ENCODE assay signal across 8 cellular contexts in the genomic region with DNA sequence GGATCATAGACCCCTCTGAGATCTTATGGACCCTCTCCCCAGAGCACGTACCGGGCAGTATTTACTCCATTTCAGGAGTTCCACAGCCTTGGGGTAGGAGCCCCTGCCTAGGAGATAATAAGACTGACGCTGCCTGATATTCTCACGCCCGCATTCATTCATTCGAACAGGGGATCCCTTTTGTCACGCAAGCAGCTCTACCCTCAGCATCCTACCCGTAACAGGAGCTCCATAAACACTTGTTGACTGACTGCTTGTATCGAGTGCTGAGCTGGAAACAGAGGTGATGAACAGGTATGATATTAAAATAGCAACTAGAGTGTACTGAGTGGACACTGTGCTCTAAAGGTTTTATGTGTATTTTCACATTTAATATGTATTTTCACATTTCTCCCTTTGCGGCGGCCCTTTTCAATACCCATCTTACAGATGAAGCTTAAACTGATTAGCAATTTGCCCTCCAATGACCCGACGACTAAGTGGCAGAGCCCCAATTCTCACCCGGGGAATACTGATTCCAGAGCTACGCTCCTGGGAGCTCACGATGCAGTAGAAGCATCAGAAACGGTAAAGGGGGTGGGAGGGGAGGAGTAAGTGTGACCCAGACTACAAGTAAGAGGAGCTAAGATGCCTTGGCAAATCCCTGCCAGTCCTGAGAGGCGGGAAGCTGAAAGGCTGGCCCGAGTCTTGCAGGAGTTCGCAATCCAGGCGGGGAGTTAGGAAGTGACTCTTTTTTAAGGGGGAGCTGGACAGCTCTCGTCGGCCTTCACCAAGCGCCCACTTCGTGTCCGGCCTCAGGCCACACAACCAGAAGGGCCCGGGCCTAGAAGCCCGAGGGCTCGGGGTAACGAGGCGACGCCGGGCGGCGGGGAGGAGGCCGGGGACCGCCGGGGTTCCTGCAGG. TPM values are rescaled to one million over a fixed set of nuclear protein-coding genes. Genes with fewer than 3 reads are reported as not detected.
DNase-seq lines count a peak whose midpoint lies in the region; ATAC-seq and TF ChIP-seq lines count a peak whose summit lies in the region.

No MANE protein-coding gene starts in this region.

- peak overlapping the region; percentile 86 to 96 (median 93) for H3K4me3 Mint-ChIP-seq in immature natural killer cell

- H3K27me3 Mint-ChIP-seq in immature natural killer cell (ENCODE audit: low read depth in 3 of 3) = peaks cover 2 to 11% (median 3%) of the 10 kb centered on the region in 3 donors

- H3K36me3 ChIP-seq in HUES48 (ENCODE audit: control insufficient read depth, insufficient read depth, low read length) (peaks cover 5% of the 10 kb centered on the region), skeletal muscle satellite cell (ENCODE audit: insufficient read depth, low read length) (no peaks in the 10 kb centered on the region)

- peak overlapping the region; percentile 83 to 100 (median 94) for H3K27ac Mint-ChIP-seq in immature natural killer cell

- H3K4me2 ChIP-seq in skeletal muscle satellite cell (ENCODE audit: low read length) = peak overlapping the region; percentile 89

- H3K4me1 Mint-ChIP-seq in immature natural killer cell = peaks cover 21 to 35% of the 10 kb centered on the region in 2 donors

- 0 out of 2 replicates have a peak, but pooled peaks cover 2% of the 10 kb centered on the region for H3K9me3 ChIP-seq in HUES48 (ENCODE audit: control insufficient read depth, insufficient read depth, low read length)
- no peaks in the 10 kb centered on the region for H3K9me3 ChIP-seq in skeletal muscle satellite cell (replicated peaks; ENCODE audit: low read length)

- DNase-seq in EL = peak; percentile 79
- peak in 50 of 61 donors; percentile 1 to 80 (median 47) for DNase-seq in caudate nucleus (lab: John Stamatoyannopoulos, UW)
- no peak for DNase-seq in immature natural killer cell

- H3K9ac ChIP-seq in HUES48 (ENCODE audit: low read depth, low read length) = peak overlapping the region; percentile 71
- peak overlapping the region; percentile 95 for H3K9ac ChIP-seq in skeletal muscle satellite cell (ENCODE audit: low read depth, low read length)

- H3K27ac ChIP-seq in HUES48 (ENCODE audit: low read depth, low read length) (peak overlapping the region; percentile 96), caudate nucleus (ENCODE audit: low read depth, low read length) (peak overlapping the region; percentile 99)

- H3K4me1 ChIP-seq in HUES48 (ENCODE audit: control insufficient read depth, insufficient read depth, low read length) (peaks cover 14% of the 10 kb centered on the region), skeletal muscle satellite cell (ENCODE audit: control insufficient read depth, insufficient read depth, low read length) (peaks cover 20% of the 10 kb centered on the region)

- no peaks in the 10 kb centered on the region for H3K36me3 Mint-ChIP-seq in immature natural killer cell

- ATAC-seq in GM21526 (IDR thresholded peaks at IDR 0.05; ENCODE audit: low FRiP score, unreplicated experiment) (peak; percentile 5), SK-N-SH treated with all-trans-retinoic acid at 6 μM for 48 hours (peak; percentile 67)
- no peak for ATAC-seq in activated CD4-positive, CD25-positive, alpha-beta regulatory T cell treated with anti-CD3 and anti-CD28 coated beads, Interleukin-2, amount 50 U/mL, for 24 hours

- no peaks in the 10 kb centered on the region for H3K9me3 Mint-ChIP-seq in immature natural killer cell

- peak overlapping the region; percentile 90 for H3K4me3 ChIP-seq in HUES48 (ENCODE audit: low read depth, low read length)
- peak overlapping the region; percentile 74 for H3K4me3 ChIP-seq in skeletal muscle satellite cell (ENCODE audit: low read length)

- H3K27me3 ChIP-seq in HUES48 (ENCODE audit: control insufficient read depth, insufficient read depth, low read length) = peaks cover 6% of the 10 kb centered on the region; the same call in 1 of the 2 replicates
- no peaks in the 10 kb centered on the region for H3K27me3 ChIP-seq in skeletal muscle satellite cell (ENCODE audit: control insufficient read depth, insufficient read depth, low read length)

TF ChIP-seq in SK-N-SH treated with all-trans-retinoic acid at 6 μM for 48 hours, 23 proteins besides CTCF, POLR2A, EP300 and RAD21:
- TF ChIP-seq CREB5 (CRISPR knock-in tag; IDR thresholded peaks at IDR 0.05; ENCODE audit: low read depth) = no peak
- no peak for TF ChIP-seq TOX (CRISPR knock-in tag; IDR thresholded peaks at IDR 0.05; ENCODE audit: borderline replicate concordance)
- TF ChIP-seq ZNF70 (CRISPR knock-in tag; IDR thresholded peaks at IDR 0.05) = no peak
- TF ChIP-seq PATZ1 (CRISPR knock-in tag; IDR thresholded peaks at IDR 0.05; ENCODE audit: borderline replicate concordance) = no peak
- no peak for TF ChIP-seq RARB (CRISPR knock-in tag; IDR thresholded peaks at IDR 0.05)
- no peak for TF ChIP-seq SNAI2 (CRISPR knock-in tag; IDR thresholded peaks at IDR 0.05)
- TF ChIP-seq TSHZ2 (CRISPR knock-in tag; IDR thresholded peaks at IDR 0.05) = no peak
- no peak for TF ChIP-seq ARNTL (CRISPR knock-in tag; IDR thresholded peaks at IDR 0.05; ENCODE audit: borderline replicate concordance, low read depth)
- TF ChIP-seq, protein P1, sequence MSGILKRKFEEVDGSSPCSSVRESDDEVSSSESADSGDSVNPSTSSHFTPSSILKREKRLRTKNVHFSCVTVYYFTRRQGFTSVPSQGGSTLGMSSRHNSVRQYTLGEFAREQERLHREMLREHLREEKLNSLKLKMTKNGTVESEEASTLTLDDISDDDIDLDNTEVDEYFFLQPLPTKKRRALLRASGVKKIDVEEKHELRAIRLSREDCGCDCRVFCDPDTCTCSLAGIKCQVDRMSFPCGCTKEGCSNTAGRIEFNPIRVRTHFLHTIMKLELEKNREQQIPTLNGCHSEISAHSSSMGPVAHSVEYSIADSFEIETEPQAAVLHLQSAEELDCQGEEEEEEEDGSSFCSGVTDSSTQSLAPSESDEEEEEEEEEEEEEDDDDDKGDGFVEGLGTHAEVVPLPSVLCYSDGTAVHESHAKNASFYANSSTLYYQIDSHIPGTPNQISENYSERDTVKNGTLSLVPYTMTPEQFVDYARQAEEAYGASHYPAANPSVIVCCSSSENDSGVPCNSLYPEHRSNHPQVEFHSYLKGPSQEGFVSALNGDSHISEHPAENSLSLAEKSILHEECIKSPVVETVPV (CRISPR knock-in tag; IDR thresholded peaks at IDR 0.05) = no peak
- TF ChIP-seq CSDC2 (CRISPR knock-in tag; IDR thresholded peaks at IDR 0.05) = no peak
- TF ChIP-seq ZNF565 (CRISPR knock-in tag; conservative IDR thresholded peaks at IDR 0.05; ENCODE audit: low read depth) = no peak
- TF ChIP-seq GLIS3 (CRISPR knock-in tag; IDR thresholded peaks at IDR 0.05) = no peak
- TF ChIP-seq ZFP30 (CRISPR knock-in tag; IDR thresholded peaks at IDR 0.05) = no peak
- no peak for TF ChIP-seq ZFP3 (CRISPR knock-in tag; IDR thresholded peaks at IDR 0.05)
- TF ChIP-seq OSR1 (CRISPR knock-in tag; IDR thresholded peaks at IDR 0.05) = no peak
TF ChIP-seq in SK-N-SH treated with all-trans-retinoic acid at 6 μM for 48 hours: peak in this region for 0.

RNA-seq across cellular contexts. Expression of gene RAB28, which starts 0.7 kb away (rescaled TPM):
- polyA plus RNA-seq in immature natural killer cell = 10 to 100 TPM; 16.8 to 25.2 (median 20.7) TPM
- total RNA-seq in skeletal muscle satellite cell (2012; rRNA removed) = 12.4 and 13.3 TPM in 2 replicates

Comparison
In these comparisons a context has a peak if more than half of its experiments do, and no peak if none do; other contexts are left out.
1. DNase-seq: peak in EL (single experiment) and caudate nucleus (50 of 61); none in immature natural killer cell (0 of 3).
2. ATAC-seq: peak in GM21526 (single experiment) and SK-N-SH treated with all-trans-retinoic acid at 6 μM for 48 hours (single experiment); none in activated CD4-positive, CD25-positive, alpha-beta regulatory T cell treated with anti-CD3 and anti-CD28 coated beads, Interleukin-2, amount 50 U/mL, for 24 hours (0 of 2).